9 cellular contexts compared by ENCODE assay signal in the genomic region with DNA sequence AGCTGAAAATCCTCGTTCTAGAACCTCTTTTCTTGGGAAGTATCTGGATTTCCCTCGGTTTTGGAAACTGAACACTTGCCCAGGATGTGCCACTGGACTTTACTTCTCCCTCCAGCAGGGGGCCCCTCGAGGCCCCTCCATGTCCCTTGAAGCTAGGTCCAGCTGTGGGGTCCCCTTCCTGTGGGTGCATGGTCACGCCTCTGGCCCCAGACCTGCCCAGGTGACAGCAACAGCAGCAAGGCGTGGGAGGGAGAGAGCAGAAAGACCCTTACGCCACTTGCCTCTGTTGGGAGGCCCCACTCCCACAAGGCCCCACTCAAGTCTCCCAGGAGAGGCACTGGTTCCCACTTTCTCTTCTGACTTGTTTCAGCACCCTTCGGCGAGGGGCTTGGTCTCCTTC. TPM values are rescaled to one million over a fixed set of nuclear protein-coding genes. Genes with fewer than 3 reads are reported as not detected.
DNase-seq lines count a peak whose midpoint lies in the region; ATAC-seq and TF ChIP-seq lines count a peak whose summit lies in the region.
"Had no signal": no experiment of that assay in that cellular context is flagged by ENCODE, and none has a peak within 500 bp of the region (broad histone marks: within the 10 kb centered on the region; RNA-seq: fewer than 3 reads in every experiment).

No MANE protein-coding gene starts in this region.

- WGBS in thyroid gland, 2 donors: 60 to 62% methylated on average over 8 of the region's 8 CpGs

- H3K4me3 ChIP-seq in PC-9 (no peak overlapping the region), fibroblast of the aortic adventitia (ENCODE audit: low read depth, low read length) (no peak overlapping the region), thyroid gland (replicated peaks in 1 of 3) (no peak overlapping the region), uterus (no peak overlapping the region)

- H3K4me1 ChIP-seq in PC-9 (replicated peaks; ENCODE audit: insufficient read depth) (peaks cover 5% of the 10 kb centered on the region; the same call in 1 of the 2 replicates), thyroid gland (peaks cover 61 to 71% of the 10 kb centered on the region in 2 donors), uterus (peaks cover 0 to 24% of the 10 kb centered on the region in 2 donors)

- intact Hi-C loops in activated CD8-positive, alpha-beta T cell treated with anti-CD3 and anti-CD28 coated beads for 36 hours (cut with micrococcal nuclease): loop anchor here (10.0 kb wide), 1 partner anchor 72 kb away; a partner anchor contains a TSS
- intact Hi-C loops in PC-9 (cut with micrococcal nuclease; ENCODE audit: unreplicated experiment) (no loop called here), thyroid gland (cut with DNase I) (no loop called here), uterus (cut with DNase I; ENCODE audit: low total_unique reads) (no loop called here)

- TF ChIP-seq CTCF in activated CD8-positive, alpha-beta T cell treated with anti-CD3 and anti-CD28 coated beads for 36 hours (IDR thresholded peaks at IDR 0.05): peak; percentile 72
- TF ChIP-seq CTCF in PC-9 (conservative IDR thresholded peaks at IDR 0.05): no peak; the same call in 1 of the 2 replicates
- TF ChIP-seq CTCF in fibroblast of the aortic adventitia (IDR thresholded peaks at IDR 0.05; ENCODE audit: insufficient read depth, low read length): peak; percentile 65
- peak in 2 of 6 experiments; percentile 40 to 49 for TF ChIP-seq CTCF in thyroid gland (IDR thresholded peaks at IDR 0.05)
- TF ChIP-seq CTCF in uterus (IDR thresholded peaks at IDR 0.05): peak in 2 of 4 experiments; percentile 17 to 48

- H3K27ac ChIP-seq in PC-9: no peak overlapping the region
- H3K27ac ChIP-seq in thyroid gland: peak overlapping the region; percentile 69 to 97 (median 84)
- H3K27ac ChIP-seq in uterus: no peak overlapping the region

- CTCF ChIA-PET in activated CD8-positive, alpha-beta T cell treated with anti-CD3 and anti-CD28 coated beads for 36 hours (lab: Charles Lee): interaction anchor here (0.5 to 2.3 kb wide), 13 partner anchors 10 to 110 kb away, joined by 3 to 9 read pairs (median 3); no protein-coding TSS in a partner anchor
- CTCF ChIA-PET in activated CD8-positive, alpha-beta T cell treated with anti-CD3 and anti-CD28 coated beads, Interleukin-2, amount 10 ng/mL, durations not matched to agents 7 days and 5 days (lab: Charles Lee): interaction anchor here (0.7 to 2.0 kb wide), 12 partner anchors 10 to 82 kb away, joined by 3 to 6 read pairs (median 4); a partner anchor contains a TSS
- CTCF ChIA-PET in PC-9 (lab: Charles Lee): interaction anchor here (0.6 kb wide), 1 partner anchor 33 kb away, joined by 5 read pairs; no protein-coding TSS in a partner anchor

- H3K27me3 Mint-ChIP-seq in activated CD8-positive, alpha-beta T cell treated with anti-CD3 and anti-CD28 coated beads for 36 hours: peaks cover 2% of the 10 kb centered on the region
- H3K27me3 Mint-ChIP-seq in activated CD8-positive, alpha-beta T cell treated with anti-CD3 and anti-CD28 coated beads, Interleukin-2, amount 10 ng/mL, durations not matched to agents 7 days and 5 days (ENCODE audit: low read depth): peaks cover 16% of the 10 kb centered on the region

- TF ChIP-seq POLR2A in thyroid gland (IDR thresholded peaks at IDR 0.05): no peak
- TF ChIP-seq POLR2A in uterus (IDR thresholded peaks at IDR 0.05): no peak

- no peaks in the 10 kb centered on the region for H3K36me3 Mint-ChIP-seq in activated CD8-positive, alpha-beta T cell treated with anti-CD3 and anti-CD28 coated beads for 36 hours (ENCODE audit: low read depth)
- H3K36me3 Mint-ChIP-seq in activated CD8-positive, alpha-beta T cell treated with anti-CD3 and anti-CD28 coated beads, Interleukin-2, amount 10 ng/mL, durations not matched to agents 7 days and 5 days (ENCODE audit: low read depth): no peaks in the 10 kb centered on the region

- H4K20me1 ChIP-seq in PC-9 (ENCODE audit: insufficient read depth): no peaks in the 10 kb centered on the region

- no peak overlapping the region for H3K4me3 Mint-ChIP-seq in activated CD8-positive, alpha-beta T cell treated with anti-CD3 and anti-CD28 coated beads for 36 hours
- H3K4me3 Mint-ChIP-seq in activated CD8-positive, alpha-beta T cell treated with anti-CD3 and anti-CD28 coated beads, Interleukin-2, amount 10 ng/mL, durations not matched to agents 7 days and 5 days: no peak overlapping the region

- H3K4me2 ChIP-seq in PC-9: peak overlapping the region; percentile 23; the same call in 1 of the 2 replicates

- no peaks in the 10 kb centered on the region for H3K79me2 ChIP-seq in PC-9 (ENCODE audit: low read depth)

- H3K27ac Mint-ChIP-seq in activated CD8-positive, alpha-beta T cell treated with anti-CD3 and anti-CD28 coated beads for 36 hours: no peak overlapping the region
- no peak overlapping the region for H3K27ac Mint-ChIP-seq in activated CD8-positive, alpha-beta T cell treated with anti-CD3 and anti-CD28 coated beads, Interleukin-2, amount 10 ng/mL, durations not matched to agents 7 days and 5 days

- H3K9me3 ChIP-seq in PC-9 (ENCODE audit: insufficient read depth, low read depth) (no peaks in the 10 kb centered on the region), thyroid gland (no peaks in the 10 kb centered on the region), uterus (no peaks in the 10 kb centered on the region)

- peaks cover 11% of the 10 kb centered on the region; the same call in 1 of the 2 replicates for H3F3A ChIP-seq in PC-9 (ENCODE audit: insufficient read depth, low read depth)

- peak; percentile 36 for DNase-seq in activated CD8-positive, alpha-beta T cell treated with anti-CD3 and anti-CD28 coated beads for 36 hours
- DNase-seq in activated CD8-positive, alpha-beta T cell treated with anti-CD3 and anti-CD28 coated beads, Interleukin-2, amount 10 ng/mL, durations not matched to agents 7 days and 5 days: no peak
- DNase-seq in PC-9 (no peak), fibroblast of the aortic adventitia (ENCODE audit: low read depth) (peak; percentile 15), thyroid gland (no peak), uterus (no peak), NCI-H1417 treated with DMSO at 0.1 percent for 48 hours (lab: John Stamatoyannopoulos, UW) (no peak)

- no peak for ATAC-seq in activated CD8-positive, alpha-beta T cell treated with anti-CD3 and anti-CD28 coated beads for 36 hours
- no peak for ATAC-seq in activated CD8-positive, alpha-beta T cell treated with anti-CD3 and anti-CD28 coated beads, Interleukin-2, amount 10 ng/mL, durations not matched to agents 7 days and 5 days
- ATAC-seq in HG03439 (IDR thresholded peaks at IDR 0.05; ENCODE audit: unreplicated experiment): no peak

- no peak overlapping the region for H2AFZ ChIP-seq in PC-9

- POLR2A ChIA-PET in activated CD8-positive, alpha-beta T cell treated with anti-CD3 and anti-CD28 coated beads for 36 hours (lab: Charles Lee): interaction anchor here (0.7 to 1.1 kb wide), 2 partner anchors 16 to 38 kb away, joined by 3 read pairs; no protein-coding TSS in a partner anchor
- POLR2A ChIA-PET in activated CD8-positive, alpha-beta T cell treated with anti-CD3 and anti-CD28 coated beads, Interleukin-2, amount 10 ng/mL, durations not matched to agents 7 days and 5 days (lab: Charles Lee): no interaction called here
- POLR2A ChIA-PET in PC-9 (lab: Charles Lee; ENCODE audit: unreplicated experiment): no interaction called here

- peaks cover 15% of the 10 kb centered on the region for H3K4me1 Mint-ChIP-seq in activated CD8-positive, alpha-beta T cell treated with anti-CD3 and anti-CD28 coated beads for 36 hours (ENCODE audit: low read depth)
- peaks cover 31% of the 10 kb centered on the region for H3K4me1 Mint-ChIP-seq in activated CD8-positive, alpha-beta T cell treated with anti-CD3 and anti-CD28 coated beads, Interleukin-2, amount 10 ng/mL, durations not matched to agents 7 days and 5 days (ENCODE audit: low read depth)

- H3K9me3 Mint-ChIP-seq in activated CD8-positive, alpha-beta T cell treated with anti-CD3 and anti-CD28 coated beads for 36 hours: no peaks in the 10 kb centered on the region
- no peaks in the 10 kb centered on the region for H3K9me3 Mint-ChIP-seq in activated CD8-positive, alpha-beta T cell treated with anti-CD3 and anti-CD28 coated beads, Interleukin-2, amount 10 ng/mL, durations not matched to agents 7 days and 5 days (ENCODE audit: insufficient read depth)

- H3K27me3 ChIP-seq in PC-9 (ENCODE audit: insufficient read depth, low read depth) (no peaks in the 10 kb centered on the region), thyroid gland (no peaks in the 10 kb centered on the region), uterus (no peaks in the 10 kb centered on the region)

- BruUV-seq in PC-9 (replicated peaks; lab: Mats Ljungman, UMichigan): no TSS peak

- H3K36me3 ChIP-seq in PC-9 (ENCODE audit: low read depth) (no peaks in the 10 kb centered on the region), thyroid gland (no peaks in the 10 kb centered on the region), uterus (no peaks in the 10 kb centered on the region)

- H3K9me2 ChIP-seq in PC-9 (ENCODE audit: insufficient read depth): no peaks in the 10 kb centered on the region

RNA-seq across cellular contexts. Expression of a gene that starts 3.1 kb away (rescaled TPM):
- total RNA-seq in activated CD8-positive, alpha-beta T cell treated with anti-CD3 and anti-CD28 coated beads for 36 hours: 10 to 100 TPM; 23.6 to 24.7 TPM
- 10 to 100 TPM; 29.7 to 29.9 TPM for total RNA-seq in activated CD8-positive, alpha-beta T cell treated with anti-CD3 and anti-CD28 coated beads, Interleukin-2, amount 10 ng/mL, durations not matched to agents 7 days and 5 days
- 6.9 and 11.8 TPM in 2 replicates for total RNA-seq in PC-9 (2021)
- total RNA-seq in fibroblast of the aortic adventitia (ENCODE audit: low replicate concordance): 10.4 and 11.5 TPM in 2 replicates
- total RNA-seq in thyroid gland: 100 to 1,000 TPM; 354 to 606 (median 433) TPM
- 100 to 1,000 TPM in 1 of 4 donors, 10 to 100 TPM in 3; 16.2 to 850 (median 60.1) TPM for total RNA-seq in uterus

RNA-seq across cellular contexts. Expression of a gene that starts 20.0 kb away (rescaled TPM):
- not detected for total RNA-seq in activated CD8-positive, alpha-beta T cell treated with anti-CD3 and anti-CD28 coated beads for 36 hours
- not detected for total RNA-seq in activated CD8-positive, alpha-beta T cell treated with anti-CD3 and anti-CD28 coated beads, Interleukin-2, amount 10 ng/mL, durations not matched to agents 7 days and 5 days
- total RNA-seq in PC-9 (2021): not detected in 2 replicates
- total RNA-seq in fibroblast of the aortic adventitia (ENCODE audit: low replicate concordance): not detected in 2 replicates
- total RNA-seq in thyroid gland: not detected
- not detected for total RNA-seq in uterus
- total RNA-seq: activated CD8-positive, alpha-beta memory T cell treated with anti-CD3 and anti-CD28 coated beads for 36 hours had no signal

Comparison
In these comparisons a context has a peak if more than half of its experiments do, and no peak if none do; other contexts are left out.
1. DNase-seq: peak in activated CD8-positive, alpha-beta T cell treated with anti-CD3 and anti-CD28 coated beads for 36 hours (single experiment) and fibroblast of the aortic adventitia (single experiment); none in activated CD8-positive, alpha-beta T cell treated with anti-CD3 and anti-CD28 coated beads, Interleukin-2, amount 10 ng/mL, durations not matched to agents 7 days and 5 days (single experiment), PC-9 (0 of 2), thyroid gland (0 of 2), uterus (0 of 2) and NCI-H1417 treated with DMSO at 0.1 percent for 48 hours (single experiment).
2. H3K27ac ChIP-seq: peak in thyroid gland (3 of 3); none in PC-9 (single experiment) and uterus (0 of 2).